Comparison of ENCODE assay signal across 19 cellular contexts in the genomic region with DNA sequence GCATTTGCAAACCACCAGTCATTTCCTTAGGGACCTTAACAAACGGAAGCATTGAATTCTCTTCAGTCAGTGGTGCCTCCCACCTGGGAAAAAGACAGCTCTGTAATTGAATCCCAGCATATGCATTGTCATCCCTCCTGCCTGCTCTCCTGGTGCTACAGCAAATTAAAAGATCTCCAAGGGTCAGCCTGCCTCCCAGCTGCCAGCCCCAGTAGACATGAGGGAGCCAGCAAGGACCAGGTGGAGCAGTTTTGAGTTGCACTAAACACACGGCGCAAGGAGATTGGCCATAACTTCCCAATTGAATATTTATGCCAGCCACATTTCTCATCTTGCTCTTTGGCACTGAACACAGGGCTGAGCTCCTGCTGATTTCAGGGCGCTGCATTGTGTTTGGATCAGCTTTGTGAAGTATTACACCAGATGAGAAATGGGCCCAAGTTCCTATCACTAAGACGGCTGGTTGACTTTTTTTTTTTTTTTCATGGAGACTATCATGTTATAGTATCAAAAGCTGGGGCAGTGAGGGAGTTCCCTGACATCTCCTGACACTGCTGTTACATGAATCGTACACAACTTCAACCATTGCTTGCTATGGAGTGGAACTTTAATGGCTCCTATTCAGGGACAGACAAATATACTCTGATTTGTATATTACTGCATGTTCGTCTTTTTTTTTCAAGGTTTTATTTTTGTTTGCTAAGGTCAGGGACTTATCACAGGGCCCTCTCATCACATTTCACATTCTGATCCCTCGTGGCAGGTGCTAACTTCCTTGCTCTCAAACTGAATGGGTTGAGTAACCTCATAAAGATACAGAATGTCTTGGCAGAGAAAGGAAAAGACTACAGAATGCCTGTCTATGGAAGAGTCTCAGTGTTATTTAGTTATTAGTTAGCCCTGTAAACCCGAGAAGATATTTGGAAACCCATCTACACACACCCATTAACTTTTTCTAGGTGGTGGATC.
DNase-seq lines count a peak whose midpoint lies in the region; ATAC-seq and FAIRE-seq lines count a peak whose summit lies in the region.
"Had no signal": no experiment of that assay in that cellular context is flagged by ENCODE, and none has a peak within 500 bp of the region (broad histone marks: within the 10 kb centered on the region; RNA-seq: fewer than 3 reads in every experiment).

No MANE protein-coding gene starts in this region.

- H3K27ac ChIP-seq in mesendoderm (ENCODE audit: low read depth, low read length) = peak overlapping the region; percentile 52
- no peak overlapping the region for H3K27ac ChIP-seq in small intestine (ENCODE audit: low read depth in 1 of 2, low read length in 1 of 2)
- H3K27ac ChIP-seq: adrenal gland, esophagus muscularis mucosa, GM23248, prostate gland had no signal

- peaks cover 2% of the 10 kb centered on the region for H3K9me3 Mint-ChIP-seq in stimulated activated effector memory CD8-positive, alpha-beta T cell treated with anti-CD3 and anti-CD28 coated beads, Interleukin-12 subunit alpha, Interleukin-12 subunit beta, amount 100 ng/mL, for 72 hours
- H3K9me3 Mint-ChIP-seq in activated naive CD4-positive, alpha-beta T cell treated with anti-CD3 and anti-CD28 coated beads, Interleukin-2, amount 10 ng/mL, durations not matched to agents 7 days and 5 days = no peaks in the 10 kb centered on the region

- no peak overlapping the region for H2AK5ac ChIP-seq in mesendoderm (ENCODE audit: low read length)

- no peak for FAIRE-seq in small intestine (lab: Jason Lieb, UNC)
- FAIRE-seq: colon, GM19239, urothelium cell line had no signal

- no peak overlapping the region for H3K4ac ChIP-seq in mesendoderm (ENCODE audit: low read depth, low read length)

- no peak overlapping the region for H4K8ac ChIP-seq in mesendoderm (ENCODE audit: low read depth, low read length)

- WGBS in mesendoderm (ENCODE audit: extremely low coverage, insufficient coverage, low lambda C conversion rate) = no CpG with 5 or more reads among the region's 9 CpGs
- 46 to 64% (median 57%) methylated on average over 9 of the region's 9 CpGs for WGBS in small intestine, 3 donors

- H3K4me2 ChIP-seq in mesendoderm (ENCODE audit: low read length) = no peak overlapping the region

- H3K4me1 ChIP-seq in mesendoderm (ENCODE audit: control insufficient read depth, low read depth, low read length) = peaks cover 7% of the 10 kb centered on the region
- no peaks in the 10 kb centered on the region for H3K4me1 ChIP-seq in small intestine (ENCODE audit: control insufficient read depth in 2 of 2, insufficient read depth in 1 of 2, low read depth in 1 of 2, low read length in 1 of 2)
- H3K4me1 ChIP-seq: adrenal gland, esophagus muscularis mucosa, prostate gland had no signal

- no peak for ATAC-seq in HG02678 (IDR thresholded peaks at IDR 0.05; ENCODE audit: unreplicated experiment)
- ATAC-seq in stimulated activated effector memory CD8-positive, alpha-beta T cell treated with anti-CD3 and anti-CD28 coated beads, Interleukin-12 subunit alpha, Interleukin-12 subunit beta, amount 100 ng/mL, for 72 hours = no peak
- ATAC-seq: activated T-cell treated with anti-CD3 and anti-CD28 coated beads, Interleukin-2, amount 50 U/mL, for 4 hours; stimulated activated memory B cell treated with anti-CD40 and anti-IgM and Interleukin-4, amounts not matched to agents 10 μg/mL and 1 μg/mL and 100 μg/mL, for 72 hours had no signal

- H3K79me2 ChIP-seq in mesendoderm (ENCODE audit: control insufficient read depth, insufficient read depth, low read length) = no peaks in the 10 kb centered on the region

- H3K36me3 Mint-ChIP-seq in stimulated activated effector memory CD8-positive, alpha-beta T cell treated with anti-CD3 and anti-CD28 coated beads, Interleukin-12 subunit alpha, Interleukin-12 subunit beta, amount 100 ng/mL, for 72 hours = no peaks in the 10 kb centered on the region
- H3K36me3 Mint-ChIP-seq in activated naive CD4-positive, alpha-beta T cell treated with anti-CD3 and anti-CD28 coated beads, Interleukin-2, amount 10 ng/mL, durations not matched to agents 7 days and 5 days = no peaks in the 10 kb centered on the region
- H3K36me3 Mint-ChIP-seq: stimulated activated memory B cell treated with anti-CD40 and anti-IgM and Interleukin-4, amounts not matched to agents 10 μg/mL and 1 μg/mL and 100 μg/mL, for 72 hours had no signal

- no peaks in the 10 kb centered on the region for H3K9me3 ChIP-seq in small intestine (ENCODE audit: control insufficient read depth, low read depth)
- H3K9me3 ChIP-seq: adrenal gland, esophagus muscularis mucosa, prostate gland had no signal

- no peak overlapping the region for H3K23ac ChIP-seq in mesendoderm (ENCODE audit: low read length)

- H4K5ac ChIP-seq in mesendoderm (ENCODE audit: low read length) = no peak overlapping the region

- CTCF ChIA-PET in activated naive CD4-positive, alpha-beta T cell treated with anti-CD3 and anti-CD28 coated beads, Interleukin-2, amount 10 ng/mL, durations not matched to agents 7 days and 5 days (lab: Charles Lee) = no interaction called here

- peak overlapping the region; percentile 23 for H2BK5ac ChIP-seq in mesendoderm (ENCODE audit: low read length)

- peak overlapping the region; percentile 61 for H3K56ac ChIP-seq in mesendoderm (ENCODE audit: low read length)

- H3K4me3 ChIP-seq in mesendoderm (ENCODE audit: low read length) (no peak overlapping the region), small intestine (ENCODE audit: low read depth in 1 of 2, low read length in 2 of 2) (no peak overlapping the region)
- H3K4me3 ChIP-seq: adrenal gland, esophagus muscularis mucosa, GM23248, prostate gland had no signal

- no peak overlapping the region for H3K4me3 Mint-ChIP-seq in stimulated activated effector memory CD8-positive, alpha-beta T cell treated with anti-CD3 and anti-CD28 coated beads, Interleukin-12 subunit alpha, Interleukin-12 subunit beta, amount 100 ng/mL, for 72 hours
- H3K4me3 Mint-ChIP-seq in activated naive CD4-positive, alpha-beta T cell treated with anti-CD3 and anti-CD28 coated beads, Interleukin-2, amount 10 ng/mL, durations not matched to agents 7 days and 5 days = no peak overlapping the region
- H3K4me3 Mint-ChIP-seq: activated T-cell treated with anti-CD3 and anti-CD28 coated beads, Interleukin-2, amount 50 U/mL, for 4 hours; stimulated activated memory B cell treated with anti-CD40 and anti-IgM and Interleukin-4, amounts not matched to agents 10 μg/mL and 1 μg/mL and 100 μg/mL, for 72 hours had no signal

- DNase-seq in DMS 273 (lab: John Stamatoyannopoulos, UW; ENCODE audit: unreplicated experiment) (peak; percentile 91), NCI-H146 (lab: John Stamatoyannopoulos, UW) (peak; percentile 98), SHP77 treated with DMSO at 0.1 percent for 48 hours (lab: John Stamatoyannopoulos, UW) (peak; percentile 51), mesendoderm (peak; percentile 81), small intestine (no peak)
- DNase-seq in stimulated activated effector memory CD8-positive, alpha-beta T cell treated with anti-CD3 and anti-CD28 coated beads, Interleukin-12 subunit alpha, Interleukin-12 subunit beta, amount 100 ng/mL, for 72 hours (ENCODE audit: low spot score in 2 of 2) = no peak
- no peak for DNase-seq in activated naive CD4-positive, alpha-beta T cell treated with anti-CD3 and anti-CD28 coated beads, Interleukin-2, amount 10 ng/mL, durations not matched to agents 7 days and 5 days
- DNase-seq: activated CD4-positive, CD25-positive, alpha-beta regulatory T cell treated with anti-CD3 and anti-CD28 coated beads, Interleukin-2, amount 50 U/mL, for 72 hours; activated T-cell treated with anti-CD3 and anti-CD28 coated beads, Interleukin-2, amount 50 U/mL, for 4 hours; adrenal gland; GM23248; stimulated activated CD4-positive, alpha-beta T cell treated with anti-CD3 and anti-CD28 coated beads, Interleukin-2, amount 100 ng/mL, for 48 hours had no signal

- no peak overlapping the region for H2BK15ac ChIP-seq in mesendoderm (replicated peaks; ENCODE audit: low read depth)

- H3K79me1 ChIP-seq in mesendoderm (ENCODE audit: low read length) = no peaks in the 10 kb centered on the region

- no peak overlapping the region for H3K9ac ChIP-seq in mesendoderm (ENCODE audit: low read length)
- H3K9ac ChIP-seq: GM23248 had no signal

- H3K4me1 Mint-ChIP-seq in stimulated activated effector memory CD8-positive, alpha-beta T cell treated with anti-CD3 and anti-CD28 coated beads, Interleukin-12 subunit alpha, Interleukin-12 subunit beta, amount 100 ng/mL, for 72 hours = no peaks in the 10 kb centered on the region
- no peaks in the 10 kb centered on the region for H3K4me1 Mint-ChIP-seq in activated naive CD4-positive, alpha-beta T cell treated with anti-CD3 and anti-CD28 coated beads, Interleukin-2, amount 10 ng/mL, durations not matched to agents 7 days and 5 days
- H3K4me1 Mint-ChIP-seq: stimulated activated memory B cell treated with anti-CD40 and anti-IgM and Interleukin-4, amounts not matched to agents 10 μg/mL and 1 μg/mL and 100 μg/mL, for 72 hours had no signal

- H3K27me3 ChIP-seq in mesendoderm (ENCODE audit: insufficient read depth, low read length, poor library complexity) (no peaks in the 10 kb centered on the region), small intestine (ENCODE audit: control insufficient read depth in 2 of 2, insufficient read depth in 2 of 2, low read length in 2 of 2) (no peaks in the 10 kb centered on the region)
- H3K27me3 ChIP-seq: adrenal gland, esophagus muscularis mucosa had no signal

- no peaks in the 10 kb centered on the region for H3K27me3 Mint-ChIP-seq in activated naive CD4-positive, alpha-beta T cell treated with anti-CD3 and anti-CD28 coated beads, Interleukin-2, amount 10 ng/mL, durations not matched to agents 7 days and 5 days
- H3K27me3 Mint-ChIP-seq: stimulated activated memory B cell treated with anti-CD40 and anti-IgM and Interleukin-4, amounts not matched to agents 10 μg/mL and 1 μg/mL and 100 μg/mL, for 72 hours had no signal

- no peak overlapping the region for H3K27ac Mint-ChIP-seq in stimulated activated effector memory CD8-positive, alpha-beta T cell treated with anti-CD3 and anti-CD28 coated beads, Interleukin-12 subunit alpha, Interleukin-12 subunit beta, amount 100 ng/mL, for 72 hours
- no peak overlapping the region for H3K27ac Mint-ChIP-seq in activated naive CD4-positive, alpha-beta T cell treated with anti-CD3 and anti-CD28 coated beads, Interleukin-2, amount 10 ng/mL, durations not matched to agents 7 days and 5 days
- H3K27ac Mint-ChIP-seq: stimulated activated memory B cell treated with anti-CD40 and anti-IgM and Interleukin-4, amounts not matched to agents 10 μg/mL and 1 μg/mL and 100 μg/mL, for 72 hours had no signal

- H3K18ac ChIP-seq in mesendoderm (ENCODE audit: low read length) = peak overlapping the region; percentile 98

- H3K36me3 ChIP-seq in mesendoderm (ENCODE audit: control insufficient read depth, insufficient read depth, low read length) = no peaks in the 10 kb centered on the region
- H3K36me3 ChIP-seq in small intestine (ENCODE audit: control insufficient read depth in 2 of 2, insufficient read depth in 2 of 2, low read length in 2 of 2) = no peaks in the 10 kb centered on the region
- H3K36me3 ChIP-seq: adrenal gland, esophagus muscularis mucosa, prostate gland had no signal

- peak overlapping the region; percentile 92 for H2BK120ac ChIP-seq in mesendoderm (ENCODE audit: low read depth, low read length)

Comparison
In these comparisons a context has a peak if more than half of its experiments do, and no peak if none do; other contexts are left out.
1. DNase-seq: peak in DMS 273 (single experiment), NCI-H146 (single experiment), SHP77 treated with DMSO at 0.1 percent for 48 hours (single experiment) and mesendoderm (single experiment); none in stimulated activated effector memory CD8-positive, alpha-beta T cell treated with anti-CD3 and anti-CD28 coated beads, Interleukin-12 subunit alpha, Interleukin-12 subunit beta, amount 100 ng/mL, for 72 hours (0 of 2), activated naive CD4-positive, alpha-beta T cell treated with anti-CD3 and anti-CD28 coated beads, Interleukin-2, amount 10 ng/mL, durations not matched to agents 7 days and 5 days (single experiment) and small intestine (single experiment).